In the genomic region with DNA sequence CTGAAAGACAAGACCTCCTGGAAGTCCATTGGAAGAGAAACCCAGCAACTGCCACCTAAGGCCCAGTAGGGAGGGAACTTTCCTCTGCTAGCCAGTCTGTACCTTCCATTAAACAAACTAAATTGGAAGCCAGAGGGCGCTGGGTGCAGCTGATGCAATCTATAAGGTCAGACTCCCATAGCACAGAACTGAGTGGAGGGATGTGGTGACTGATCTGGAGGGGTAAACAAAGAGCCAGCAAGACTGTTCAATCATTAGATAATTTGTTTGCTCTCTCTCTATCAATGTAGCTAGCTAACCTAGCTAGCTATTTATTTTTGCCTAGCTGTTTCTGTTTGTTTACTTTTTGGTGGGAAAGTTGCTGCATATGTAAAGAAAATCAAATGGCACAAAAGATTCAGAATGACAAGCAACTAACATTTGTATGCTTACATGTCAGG, we compare ENCODE assay signal across 1 cellular context.
TF ChIP-seq lines count a peak whose summit lies in the region.

No MANE protein-coding gene starts in this region.

TF ChIP-seq in HepG2, 621 proteins besides CTCF, POLR2A, EP300 and RAD21 (continued from another document):
- TF ChIP-seq RBM22 (optimal IDR thresholded peaks at IDR 0.05; ENCODE audit: low read length) (no peak), RARA (CRISPR knock-in tag; IDR thresholded peaks at IDR 0.05) (0 out of 2 replicates have a peak, but pooled peaks have one; percentile 19), NR2F1 (CRISPR knock-in tag; IDR thresholded peaks at IDR 0.05) (peak; percentile 26 to 71; a peak in 3 of 4 replicates), THYN1 (CRISPR knock-in tag; IDR thresholded peaks at IDR 0.05; ENCODE audit: borderline replicate concordance, low read depth) (no peak), FOSL2 (CRISPR knock-in tag; IDR thresholded peaks at IDR 0.05) (peak; percentile 61), ZEB1 (IDR thresholded peaks at IDR 0.05; ENCODE audit: insufficient replicate concordance, low read depth) (no peak), ZSCAN20 (CRISPR knock-in tag; IDR thresholded peaks at IDR 0.05; ENCODE audit: borderline replicate concordance) (no peak), ZNF580 (CRISPR knock-in tag; IDR thresholded peaks at IDR 0.05; ENCODE audit: borderline replicate concordance, low read depth) (0 out of 2 replicates have a peak, but pooled peaks have one; percentile 22), CEBPB (IDR thresholded peaks at IDR 0.05; ENCODE audit: borderline replicate concordance, low read depth, low read length) (peak; percentile 85; the same call in 1 of the 2 replicates), DNMT1 (CRISPR knock-in tag; IDR thresholded peaks at IDR 0.05) (no peak), ZNF124 (CRISPR knock-in tag; IDR thresholded peaks at IDR 0.05) (no peak), TEAD3 (CRISPR knock-in tag; optimal IDR thresholded peaks at IDR 0.05; ENCODE audit: borderline replicate concordance) (peak; percentile 18), MTA1 (CRISPR knock-in tag; IDR thresholded peaks at IDR 0.05; ENCODE audit: borderline replicate concordance) (no peak), ZMYM4 (CRISPR knock-in tag; IDR thresholded peaks at IDR 0.05) (peak; percentile 45), FOXK1 (CRISPR knock-in tag; IDR thresholded peaks at IDR 0.05; ENCODE audit: borderline replicate concordance, low read depth) (peak; percentile 56; the same call in 1 of the 2 replicates), ZFP36L1 (CRISPR knock-in tag; IDR thresholded peaks at IDR 0.05) (no peak), FOXA1 (IDR thresholded peaks at IDR 0.05) (peak; percentile 32; the same call in 1 of the 2 replicates), FOXA1 (CRISPR knock-in tag; IDR thresholded peaks at IDR 0.05) (no peak), RFXANK (CRISPR knock-in tag; IDR thresholded peaks at IDR 0.05) (peak; percentile 65; the same call in 1 of the 2 replicates), BCL6 (CRISPR knock-in tag; IDR thresholded peaks at IDR 0.05) (peak; percentile 18; the same call in 1 of the 2 replicates), GABPA (IDR thresholded peaks at IDR 0.05; ENCODE audit: low read depth, low read length) (no peak), GABPA (CRISPR knock-in tag; IDR thresholded peaks at IDR 0.05; ENCODE audit: low read depth) (0 out of 2 replicates have a peak, but pooled peaks have one; percentile 13), ZFP90 (CRISPR knock-in tag; IDR thresholded peaks at IDR 0.05; ENCODE audit: borderline replicate concordance) (no peak), FOXK2 (IDR thresholded peaks at IDR 0.05) (no peak), RFX5 (IDR thresholded peaks at IDR 0.05; ENCODE audit: low read depth, low read length) (peak; percentile 63), NCOA5 (CRISPR knock-in tag; IDR thresholded peaks at IDR 0.05) (no peak), CC2D1A (CRISPR knock-in tag; IDR thresholded peaks at IDR 0.05) (no peak)
- TF ChIP-seq, protein P1, sequence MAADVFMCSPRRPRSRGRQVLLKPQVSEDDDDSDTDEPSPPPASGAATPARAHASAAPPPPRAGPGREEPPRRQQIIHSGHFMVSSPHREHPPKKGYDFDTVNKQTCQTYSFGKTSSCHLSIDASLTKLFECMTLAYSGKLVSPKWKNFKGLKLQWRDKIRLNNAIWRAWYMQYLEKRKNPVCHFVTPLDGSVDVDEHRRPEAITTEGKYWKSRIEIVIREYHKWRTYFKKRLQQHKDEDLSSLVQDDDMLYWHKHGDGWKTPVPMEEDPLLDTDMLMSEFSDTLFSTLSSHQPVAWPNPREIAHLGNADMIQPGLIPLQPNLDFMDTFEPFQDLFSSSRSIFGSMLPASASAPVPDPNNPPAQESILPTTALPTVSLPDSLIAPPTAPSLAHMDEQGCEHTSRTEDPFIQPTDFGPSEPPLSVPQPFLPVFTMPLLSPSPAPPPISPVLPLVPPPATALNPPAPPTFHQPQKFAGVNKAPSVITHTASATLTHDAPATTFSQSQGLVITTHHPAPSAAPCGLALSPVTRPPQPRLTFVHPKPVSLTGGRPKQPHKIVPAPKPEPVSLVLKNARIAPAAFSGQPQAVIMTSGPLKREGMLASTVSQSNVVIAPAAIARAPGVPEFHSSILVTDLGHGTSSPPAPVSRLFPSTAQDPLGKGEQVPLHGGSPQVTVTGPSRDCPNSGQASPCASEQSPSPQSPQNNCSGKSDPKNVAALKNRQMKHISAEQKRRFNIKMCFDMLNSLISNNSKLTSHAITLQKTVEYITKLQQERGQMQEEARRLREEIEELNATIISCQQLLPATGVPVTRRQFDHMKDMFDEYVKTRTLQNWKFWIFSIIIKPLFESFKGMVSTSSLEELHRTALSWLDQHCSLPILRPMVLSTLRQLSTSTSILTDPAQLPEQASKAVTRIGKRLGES (CRISPR knock-in tag; IDR thresholded peaks at IDR 0.05; ENCODE audit: borderline replicate concordance), result no peak
- TF ChIP-seq, protein P2, sequence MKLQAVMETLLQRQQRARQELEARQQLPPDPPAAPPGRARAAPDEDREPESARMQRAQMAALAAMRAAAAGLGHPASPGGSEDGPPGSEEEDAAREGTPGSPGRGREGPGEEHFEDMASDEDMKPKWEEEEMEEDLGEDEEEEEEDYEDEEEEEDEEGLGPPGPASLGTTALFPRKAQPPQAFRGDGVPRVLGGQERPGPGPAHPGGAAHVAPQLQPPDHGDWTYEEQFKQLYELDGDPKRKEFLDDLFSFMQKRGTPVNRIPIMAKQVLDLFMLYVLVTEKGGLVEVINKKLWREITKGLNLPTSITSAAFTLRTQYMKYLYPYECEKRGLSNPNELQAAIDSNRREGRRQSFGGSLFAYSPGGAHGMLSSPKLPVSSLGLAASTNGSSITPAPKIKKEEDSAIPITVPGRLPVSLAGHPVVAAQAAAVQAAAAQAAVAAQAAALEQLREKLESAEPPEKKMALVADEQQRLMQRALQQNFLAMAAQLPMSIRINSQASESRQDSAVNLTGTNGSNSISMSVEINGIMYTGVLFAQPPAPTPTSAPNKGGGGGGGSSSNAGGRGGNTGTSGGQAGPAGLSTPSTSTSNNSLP (IDR thresholded peaks at IDR 0.05; ENCODE audit: low read depth, low read length), result peak; percentile 85
- TF ChIP-seq, protein P3, sequence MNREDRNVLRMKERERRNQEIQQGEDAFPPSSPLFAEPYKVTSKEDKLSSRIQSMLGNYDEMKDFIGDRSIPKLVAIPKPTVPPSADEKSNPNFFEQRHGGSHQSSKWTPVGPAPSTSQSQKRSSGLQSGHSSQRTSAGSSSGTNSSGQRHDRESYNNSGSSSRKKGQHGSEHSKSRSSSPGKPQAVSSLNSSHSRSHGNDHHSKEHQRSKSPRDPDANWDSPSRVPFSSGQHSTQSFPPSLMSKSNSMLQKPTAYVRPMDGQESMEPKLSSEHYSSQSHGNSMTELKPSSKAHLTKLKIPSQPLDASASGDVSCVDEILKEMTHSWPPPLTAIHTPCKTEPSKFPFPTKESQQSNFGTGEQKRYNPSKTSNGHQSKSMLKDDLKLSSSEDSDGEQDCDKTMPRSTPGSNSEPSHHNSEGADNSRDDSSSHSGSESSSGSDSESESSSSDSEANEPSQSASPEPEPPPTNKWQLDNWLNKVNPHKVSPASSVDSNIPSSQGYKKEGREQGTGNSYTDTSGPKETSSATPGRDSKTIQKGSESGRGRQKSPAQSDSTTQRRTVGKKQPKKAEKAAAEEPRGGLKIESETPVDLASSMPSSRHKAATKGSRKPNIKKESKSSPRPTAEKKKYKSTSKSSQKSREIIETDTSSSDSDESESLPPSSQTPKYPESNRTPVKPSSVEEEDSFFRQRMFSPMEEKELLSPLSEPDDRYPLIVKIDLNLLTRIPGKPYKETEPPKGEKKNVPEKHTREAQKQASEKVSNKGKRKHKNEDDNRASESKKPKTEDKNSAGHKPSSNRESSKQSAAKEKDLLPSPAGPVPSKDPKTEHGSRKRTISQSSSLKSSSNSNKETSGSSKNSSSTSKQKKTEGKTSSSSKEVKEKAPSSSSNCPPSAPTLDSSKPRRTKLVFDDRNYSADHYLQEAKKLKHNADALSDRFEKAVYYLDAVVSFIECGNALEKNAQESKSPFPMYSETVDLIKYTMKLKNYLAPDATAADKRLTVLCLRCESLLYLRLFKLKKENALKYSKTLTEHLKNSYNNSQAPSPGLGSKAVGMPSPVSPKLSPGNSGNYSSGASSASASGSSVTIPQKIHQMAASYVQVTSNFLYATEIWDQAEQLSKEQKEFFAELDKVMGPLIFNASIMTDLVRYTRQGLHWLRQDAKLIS (CRISPR knock-in tag; IDR thresholded peaks at IDR 0.05), result no peak
- TF ChIP-seq, protein P4, sequence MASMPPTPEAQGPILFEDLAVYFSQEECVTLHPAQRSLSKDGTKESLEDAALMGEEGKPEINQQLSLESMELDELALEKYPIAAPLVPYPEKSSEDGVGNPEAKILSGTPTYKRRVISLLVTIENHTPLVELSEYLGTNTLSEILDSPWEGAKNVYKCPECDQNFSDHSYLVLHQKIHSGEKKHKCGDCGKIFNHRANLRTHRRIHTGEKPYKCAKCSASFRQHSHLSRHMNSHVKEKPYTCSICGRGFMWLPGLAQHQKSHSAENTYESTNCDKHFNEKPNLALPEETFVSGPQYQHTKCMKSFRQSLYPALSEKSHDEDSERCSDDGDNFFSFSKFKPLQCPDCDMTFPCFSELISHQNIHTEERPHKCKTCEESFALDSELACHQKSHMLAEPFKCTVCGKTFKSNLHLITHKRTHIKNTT (CRISPR knock-in tag; IDR thresholded peaks at IDR 0.05), result no peak
- TF ChIP-seq, protein P5, sequence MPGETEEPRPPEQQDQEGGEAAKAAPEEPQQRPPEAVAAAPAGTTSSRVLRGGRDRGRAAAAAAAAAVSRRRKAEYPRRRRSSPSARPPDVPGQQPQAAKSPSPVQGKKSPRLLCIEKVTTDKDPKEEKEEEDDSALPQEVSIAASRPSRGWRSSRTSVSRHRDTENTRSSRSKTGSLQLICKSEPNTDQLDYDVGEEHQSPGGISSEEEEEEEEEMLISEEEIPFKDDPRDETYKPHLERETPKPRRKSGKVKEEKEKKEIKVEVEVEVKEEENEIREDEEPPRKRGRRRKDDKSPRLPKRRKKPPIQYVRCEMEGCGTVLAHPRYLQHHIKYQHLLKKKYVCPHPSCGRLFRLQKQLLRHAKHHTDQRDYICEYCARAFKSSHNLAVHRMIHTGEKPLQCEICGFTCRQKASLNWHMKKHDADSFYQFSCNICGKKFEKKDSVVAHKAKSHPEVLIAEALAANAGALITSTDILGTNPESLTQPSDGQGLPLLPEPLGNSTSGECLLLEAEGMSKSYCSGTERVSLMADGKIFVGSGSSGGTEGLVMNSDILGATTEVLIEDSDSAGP (CRISPR knock-in tag; IDR thresholded peaks at IDR 0.05; ENCODE audit: borderline replicate concordance), result no peak
